ENCODE assay signal across 8 cellular contexts in genomic region chr11:47406896-47407745, GRCh38. TPM values are rescaled to one million over a fixed set of nuclear protein-coding genes. Genes with fewer than 3 reads are reported as not detected.
A peak's percentile ranks its signal among the peaks of the same experiment; 100 is the strongest.
DNase-seq lines count a peak whose midpoint lies in the region; ATAC-seq and TF ChIP-seq lines count a peak whose summit lies in the region.

No MANE protein-coding gene starts in this region.

- peaks cover 19% of the 10 kb centered on the region for H3K36me3 Mint-ChIP-seq in MCF 10A (ENCODE audit: insufficient read depth, unreplicated experiment)

- peak overlapping the region; percentile 98 for H3K27ac Mint-ChIP-seq in MCF 10A (ENCODE audit: low read depth, unreplicated experiment)

- 75 to 80% methylated on average over 11 to 12 of the region's 12 CpGs for WGBS in mesodermal cell (ENCODE audit: insufficient coverage in 2 of 2), 2 experiments

- DNase-seq in AG04449 (ENCODE audit: low read depth, low spot score): no peak
- no peak for DNase-seq in MCF 10A (ENCODE audit: unreplicated experiment)
- DNase-seq in Kasumi-1 (lab: John Stamatoyannopoulos, UW): no peak
- DNase-seq in ACHN: no peak

- H3K27me3 Mint-ChIP-seq in MCF 10A (ENCODE audit: insufficient read depth, unreplicated experiment): no peaks in the 10 kb centered on the region

- no peak for ATAC-seq in HG03439 (IDR thresholded peaks at IDR 0.05; ENCODE audit: unreplicated experiment)
- ATAC-seq in GM21723 (IDR thresholded peaks at IDR 0.05; ENCODE audit: unreplicated experiment): no peak

- peaks cover 14% of the 10 kb centered on the region for H3K4me1 ChIP-seq in mesodermal cell (ENCODE audit: control insufficient read depth, insufficient read depth, low read length, poor library complexity, severe bottlenecking)

- no TSS peak for BruUV-seq in MCF 10A (replicated peaks; lab: Mats Ljungman, UMichigan)

- no peaks in the 10 kb centered on the region for H3K36me3 ChIP-seq in KOPT-K1 (ENCODE audit: insufficient read depth, low read length)
- peaks cover 22% of the 10 kb centered on the region for H3K36me3 ChIP-seq in mesodermal cell (ENCODE audit: control insufficient read depth, insufficient read depth, low read length)

- H3K27ac ChIP-seq in KOPT-K1 (ENCODE audit: low read depth, low read length, poor library complexity, severe bottlenecking): peak overlapping the region; percentile 78
- H3K27ac ChIP-seq in mesodermal cell (ENCODE audit: low read depth, low read length, severe bottlenecking): peak overlapping the region; percentile 89

- H3K4me3 ChIP-seq in AG04449 (ENCODE audit: low read depth, low read length): peak overlapping the region; percentile 59
- H3K4me3 ChIP-seq in mesodermal cell (ENCODE audit: extremely low read depth, insufficient read depth, low read length, poor library complexity, severe bottlenecking): peak overlapping the region; percentile 58

- in situ Hi-C loops in ACHN (cut with HindIII; ENCODE audit: low pct_ligation_motif_present, low pct_unique_long_range_greater_than_20kb, low sequenced_read_pairs): no loop called here

- no peak for TF ChIP-seq CTCF in AG04449 (IDR thresholded peaks at IDR 0.05; ENCODE audit: insufficient read depth, low read length, missing control alignments)
- TF ChIP-seq CTCF in MCF 10A (IDR thresholded peaks at IDR 0.05; ENCODE audit: unreplicated experiment): no peak

- peaks cover 24% of the 10 kb centered on the region for H3K4me1 Mint-ChIP-seq in MCF 10A (ENCODE audit: insufficient read depth, unreplicated experiment)

- POLR2A ChIA-PET in AG04449 (lab: Yijun Ruan, JAX): no interaction called here
- POLR2A ChIA-PET in MCF 10A (lab: Yijun Ruan, JAX): interaction anchor here (0.8 to 5.9 kb wide), 10 partner anchors 10 to 192 kb away, joined by 3 to 75 read pairs (median 4); partner anchors contain the start of genes ACP2, CELF1, DDB2 and PSMC3

- peak overlapping the region; percentile 93 for H3K4me3 Mint-ChIP-seq in MCF 10A (ENCODE audit: unreplicated experiment)

- H3K9me3 ChIP-seq in KOPT-K1 (ENCODE audit: insufficient read depth, low read length, poor library complexity, severe bottlenecking): no peaks in the 10 kb centered on the region
- H3K9me3 ChIP-seq in mesodermal cell (ENCODE audit: control insufficient read depth, low read length): no peaks in the 10 kb centered on the region

- CTCF ChIA-PET in AG04449 (lab: Yijun Ruan, JAX) (interaction anchor here (0.6 to 6.4 kb wide), 12 partner anchors 8 to 222 kb away, joined by 3 to 88 read pairs (median 3); no protein-coding TSS in a partner anchor), MCF 10A (lab: Yijun Ruan, JAX) (interaction anchor here (0.6 to 2.6 kb wide), 11 partner anchors 9 to 746 kb away, joined by 3 to 24 read pairs (median 3); partner anchors contain the start of genes PSMC3 and SPI1)

- no peaks in the 10 kb centered on the region for H3K9me3 Mint-ChIP-seq in MCF 10A (ENCODE audit: unreplicated experiment)

- intact Hi-C loops in MCF 10A (cut with micrococcal nuclease): loop anchor here (5.0 kb wide), 1 partner anchor 230 kb away; the partner anchor contains the start of gene ARFGAP2

RNA-seq across cellular contexts. Expression of gene SLC39A13, which starts 1.3 kb away (rescaled TPM):
- total RNA-seq in MCF 10A (2022): 56.2 and 56.5 TPM in 2 replicates
- polyA plus RNA-seq in mesodermal cell (2013, experiment 1 of 2): 49.3 TPM
- polyA plus RNA-seq in mesodermal cell (2013, experiment 2 of 2): 39.5 TPM

RNA-seq across cellular contexts. Expression of gene PSMC3, which starts 19.1 kb away (rescaled TPM):
- 162 and 194 TPM in 2 replicates for total RNA-seq in MCF 10A (2022)
- polyA plus RNA-seq in mesodermal cell (2013, experiment 1 of 2): 153 TPM
- polyA plus RNA-seq in mesodermal cell (2013, experiment 2 of 2): 143 TPM

RNA-seq across cellular contexts. Expression of gene SPI1, which starts 28.8 kb away (rescaled TPM):
- total RNA-seq in MCF 10A (2022): not detected in 2 replicates
- 0.33 TPM for polyA plus RNA-seq in mesodermal cell (2013, experiment 1 of 2)
- polyA plus RNA-seq in mesodermal cell (2013, experiment 2 of 2): not detected

RNA-seq across cellular contexts. Expression of gene RAPSN, which starts 41.8 kb away (rescaled TPM):
- total RNA-seq in MCF 10A (2022): 0.51 and 0.64 TPM in 2 replicates
- polyA plus RNA-seq in mesodermal cell (2013, experiment 1 of 2): not detected
- polyA plus RNA-seq in mesodermal cell (2013, experiment 2 of 2): not detected

RNA-seq across cellular contexts. Expression of gene MYBPC3, which starts 54.6 kb away (rescaled TPM):
- not detected in 2 replicates for total RNA-seq in MCF 10A (2022)
- polyA plus RNA-seq in mesodermal cell (2013, experiment 1 of 2): not detected
- polyA plus RNA-seq in mesodermal cell (2013, experiment 2 of 2): not detected
